In the genomic region with DNA sequence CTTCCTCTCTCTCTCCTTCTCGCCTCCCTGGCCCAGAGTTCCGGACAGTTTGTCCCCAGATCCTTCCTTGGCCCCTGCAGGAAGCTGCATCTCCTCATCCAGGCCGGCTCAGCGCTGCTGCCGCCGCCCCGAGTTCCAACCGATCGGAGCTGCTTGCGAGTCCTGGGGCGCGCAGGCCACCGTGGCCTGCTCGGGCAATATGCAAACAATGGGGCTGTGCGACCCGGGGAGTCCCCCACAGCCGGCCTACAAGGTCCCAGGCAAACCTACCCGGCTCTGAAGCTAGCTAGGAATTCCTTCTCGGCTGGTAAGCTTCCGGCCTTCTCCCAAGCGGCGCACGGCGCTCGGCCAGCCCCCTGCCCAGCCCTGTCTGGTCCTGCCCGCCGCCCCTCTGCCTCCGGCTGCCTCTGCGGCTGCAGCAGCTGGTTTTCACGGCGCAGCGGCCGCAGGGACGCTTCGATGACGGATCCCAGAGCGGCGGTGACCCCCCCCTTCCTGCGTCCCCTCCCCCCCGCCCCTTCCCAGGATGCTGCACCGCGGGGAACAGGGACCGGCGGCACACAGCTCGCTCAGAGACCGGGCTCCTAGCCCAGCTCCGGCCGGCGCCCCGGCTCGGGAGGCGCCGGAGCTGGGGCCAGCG, we compare ENCODE assay signal across 8 cellular contexts. TPM values are rescaled to one million over a fixed set of nuclear protein-coding genes. Genes with fewer than 3 reads are reported as not detected.
DNase-seq lines count a peak whose midpoint lies in the region; ATAC-seq, FAIRE-seq and TF ChIP-seq lines count a peak whose summit lies in the region.

No MANE protein-coding gene starts in this region.

- no peak overlapping the region; the same call in 1 of the 2 replicates for H2AFZ ChIP-seq in OCI-LY7 (ENCODE audit: low read length)
- no peak overlapping the region for H2AFZ ChIP-seq in mammary epithelial cell (ENCODE audit: low read depth, low read length)

- H4K20me1 ChIP-seq in OCI-LY7 (ENCODE audit: insufficient read depth, low read length), result no peaks in the 10 kb centered on the region
- no peaks in the 10 kb centered on the region for H4K20me1 ChIP-seq in mammary epithelial cell (ENCODE audit: insufficient read depth, low read length)

- peak overlapping the region; percentile 80 for H3K4me2 ChIP-seq in OCI-LY7 (ENCODE audit: low read length)
- peak overlapping the region; percentile 75 for H3K4me2 ChIP-seq in mammary epithelial cell (ENCODE audit: insufficient read depth, low read depth, low read length)

- ATAC-seq in CD4-positive, CD25-positive, alpha-beta regulatory T cell (ENCODE audit: low read depth in 2 of 2), result no peak
- ATAC-seq in GM21576 (IDR thresholded peaks at IDR 0.05; ENCODE audit: unreplicated experiment) (peak; percentile 24), HG02678 (IDR thresholded peaks at IDR 0.05; ENCODE audit: unreplicated experiment) (no peak)
- peak; percentile 22 for ATAC-seq in stimulated activated naive CD8-positive, alpha-beta T cell treated with anti-CD3 and anti-CD28 coated beads, Interleukin-15, amount 100 ng/mL, for 72 hours

- H3K79me2 ChIP-seq in OCI-LY7 (ENCODE audit: insufficient read depth, low read depth, low read length) (peaks cover 7% of the 10 kb centered on the region; the same call in 1 of the 2 replicates), mammary epithelial cell (ENCODE audit: insufficient read depth, low read length) (peaks cover 20% of the 10 kb centered on the region)

- intact Hi-C loops in OCI-LY7 (cut with micrococcal nuclease; ENCODE audit: unreplicated experiment), result loop anchor here (5.0 kb wide), 2 partner anchors 59 to 254 kb away; no protein-coding TSS in a partner anchor
- intact Hi-C loops in mammary epithelial cell (cut with micrococcal nuclease), result loop anchor here (1.0 to 10.0 kb wide), 3 partner anchors 39 to 821 kb away; no protein-coding TSS in a partner anchor
- intact Hi-C loops in kidney (cut with DNase I), result no loop called here

- peaks cover 21% of the 10 kb centered on the region for H3K27me3 Mint-ChIP-seq in CD4-positive, CD25-positive, alpha-beta regulatory T cell
- no peaks in the 10 kb centered on the region for H3K27me3 Mint-ChIP-seq in stimulated activated naive CD8-positive, alpha-beta T cell treated with anti-CD3 and anti-CD28 coated beads, Interleukin-15, amount 100 ng/mL, for 72 hours

- peaks cover 0 to 7% (median 0%) of the 10 kb centered on the region in 7 donors for H3K9me3 Mint-ChIP-seq in CD4-positive, CD25-positive, alpha-beta regulatory T cell
- H3K9me3 Mint-ChIP-seq in stimulated activated naive CD8-positive, alpha-beta T cell treated with anti-CD3 and anti-CD28 coated beads, Interleukin-15, amount 100 ng/mL, for 72 hours, result no peaks in the 10 kb centered on the region

- H3K9ac ChIP-seq in mammary epithelial cell (ENCODE audit: insufficient read depth, low read length) (peak overlapping the region; percentile 87), kidney (ENCODE audit: low read length in 2 of 2) (peak overlapping the region; percentile 85 to 93)

- POLR2A ChIA-PET in OCI-LY7 (lab: Charles Lee), result interaction anchor here (0.6 to 9.1 kb wide), 11 partner anchors 9 to 266 kb away, joined by 3 to 121 read pairs (median 3); a partner anchor contains a TSS

- peaks cover 29% of the 10 kb centered on the region for H3K36me3 ChIP-seq in CD4-positive, CD25-positive, alpha-beta regulatory T cell (ENCODE audit: control insufficient read depth, insufficient read depth, low read length)
- H3K36me3 ChIP-seq in OCI-LY7 (ENCODE audit: insufficient read depth, low read length) (peaks cover 26% of the 10 kb centered on the region), mammary epithelial cell (ENCODE audit: insufficient read depth, low read length) (peaks cover 5% of the 10 kb centered on the region), kidney (ENCODE audit: control insufficient read depth in 1 of 2, insufficient read depth in 2 of 2, low read length in 2 of 2) (peaks cover 12 to 19% of the 10 kb centered on the region in 2 donors)

- 35% methylated on average over 16 of the region's 54 CpGs for WGBS in mammary epithelial cell (ENCODE audit: low coverage, missing lambda C conversion rate)

- H3K27me3 ChIP-seq in CD4-positive, CD25-positive, alpha-beta regulatory T cell (ENCODE audit: control insufficient read depth, insufficient read depth, low read length), result no peaks in the 10 kb centered on the region
- no peaks in the 10 kb centered on the region for H3K27me3 ChIP-seq in mammary epithelial cell (ENCODE audit: insufficient read depth, low read length)

- no peak for FAIRE-seq in kidney (lab: Jason Lieb, UNC)

- H3K27ac Mint-ChIP-seq in CD4-positive, CD25-positive, alpha-beta regulatory T cell, result peak overlapping the region; percentile 89 to 100 (median 98)
- H3K27ac Mint-ChIP-seq in stimulated activated naive CD8-positive, alpha-beta T cell treated with anti-CD3 and anti-CD28 coated beads, Interleukin-15, amount 100 ng/mL, for 72 hours, result peak overlapping the region; percentile 98 to 99

- dilution Hi-C loops in mammary epithelial cell (cut with HindIII; ENCODE audit: low sequenced_read_pairs), result no loop called here

- no peaks in the 10 kb centered on the region for H3K9me3 ChIP-seq in CD4-positive, CD25-positive, alpha-beta regulatory T cell (ENCODE audit: control insufficient read depth in 2 of 2, low read length in 2 of 2)
- H3K9me3 ChIP-seq in OCI-LY7 (ENCODE audit: low read length) (no peaks in the 10 kb centered on the region), mammary epithelial cell (replicated peaks; ENCODE audit: insufficient read depth, low read length) (no peaks in the 10 kb centered on the region), kidney (ENCODE audit: control insufficient read depth in 1 of 2, low read length in 2 of 2) (no peaks in the 10 kb centered on the region)

- no peak for TF ChIP-seq CTCF in OCI-LY7 (conservative IDR thresholded peaks at IDR 0.05; ENCODE audit: low read length)
- no peak for TF ChIP-seq CTCF in mammary epithelial cell (conservative IDR thresholded peaks at IDR 0.05 in 1 of 2, IDR thresholded peaks at IDR 0.05 in 1 of 2; ENCODE audit: extremely low read depth in 1 of 2, insufficient read depth in 1 of 2, low read depth in 1 of 2, low read length in 2 of 2)
- no peak for TF ChIP-seq CTCF in kidney (IDR thresholded peaks at IDR 0.05; ENCODE audit: borderline replicate concordance, extremely low read depth, insufficient read depth)

- DNase-seq in CD4-positive, CD25-positive, alpha-beta regulatory T cell, result peak; percentile 12 to 37 (median 27)
- DNase-seq in OCI-LY7 (ENCODE audit: low spot score), result peak; percentile 24
- peak; percentile 19 for DNase-seq in mammary epithelial cell
- DNase-seq in kidney, result peak; percentile 82
- DNase-seq in stimulated activated naive CD8-positive, alpha-beta T cell treated with anti-CD3 and anti-CD28 coated beads, Interleukin-15, amount 100 ng/mL, for 72 hours, result peak in 1 of 2 donors; percentile 37
- no peak for DNase-seq in HuH-7.5 (ENCODE audit: low spot score)

- CTCF ChIA-PET in OCI-LY7 (lab: Charles Lee; ENCODE audit: unreplicated experiment) (interaction anchor here (2.6 to 3.0 kb wide), 2 partner anchors 39 to 43 kb away, joined by 10 to 19 read pairs; no protein-coding TSS in a partner anchor), mammary epithelial cell (lab: Charles Lee; ENCODE audit: low non-redundant PET) (interaction anchor here (0.5 to 1.2 kb wide), 5 partner anchors 16 to 60 kb away, joined by 3 to 12 read pairs (median 4); a partner anchor contains a TSS)

- H3K4me1 ChIP-seq in CD4-positive, CD25-positive, alpha-beta regulatory T cell (ENCODE audit: control insufficient read depth, insufficient read depth, low read length, poor library complexity, severe bottlenecking), result peaks cover 54% of the 10 kb centered on the region
- H3K4me1 ChIP-seq in OCI-LY7 (ENCODE audit: insufficient read depth, low read length, poor library complexity, severe bottlenecking) (peaks cover 54% of the 10 kb centered on the region), mammary epithelial cell (ENCODE audit: insufficient read depth, low read length) (peaks cover 18% of the 10 kb centered on the region), kidney (ENCODE audit: control insufficient read depth in 1 of 2, insufficient read depth in 1 of 2, low read depth in 1 of 2, low read length in 2 of 2) (peaks cover 15 to 19% of the 10 kb centered on the region in 2 donors)

- in situ Hi-C loops in mammary epithelial cell (cut with MboI; ENCODE audit: low sequenced_read_pairs in 2 of 2), result loop anchor here in 1 of 2 donors (5.0 kb wide), 1 partner anchor 39 kb away; no protein-coding TSS in a partner anchor

- peaks cover 19 to 56% (median 38%) of the 10 kb centered on the region in 4 donors for H3K4me1 Mint-ChIP-seq in CD4-positive, CD25-positive, alpha-beta regulatory T cell
- H3K4me1 Mint-ChIP-seq in stimulated activated naive CD8-positive, alpha-beta T cell treated with anti-CD3 and anti-CD28 coated beads, Interleukin-15, amount 100 ng/mL, for 72 hours, result peaks cover 71% of the 10 kb centered on the region

- H3K36me3 Mint-ChIP-seq in CD4-positive, CD25-positive, alpha-beta regulatory T cell, result peaks cover 30% of the 10 kb centered on the region

- peak overlapping the region; percentile 97 for H3K27ac ChIP-seq in CD4-positive, CD25-positive, alpha-beta regulatory T cell (ENCODE audit: insufficient read depth, low read length, poor library complexity, severe bottlenecking)
- peak overlapping the region; percentile 85 for H3K27ac ChIP-seq in OCI-LY7 (ENCODE audit: low read depth, low read length, poor library complexity, severe bottlenecking)
- H3K27ac ChIP-seq in mammary epithelial cell (ENCODE audit: insufficient read depth, low read depth, low read length), result peak overlapping the region; percentile 85
- H3K27ac ChIP-seq in kidney (ENCODE audit: low read depth in 2 of 2, low read length in 2 of 2), result peak overlapping the region; percentile 94 to 96

- no peaks in the 10 kb centered on the region for H3K9me2 ChIP-seq in OCI-LY7 (ENCODE audit: insufficient read depth, low read length)

- BruUV-seq in OCI-LY7 (replicated peaks; lab: Mats Ljungman, UMichigan) (no TSS peak), mammary epithelial cell (replicated peaks; lab: Mats Ljungman, UMichigan) (no TSS peak)

- H3K4me3 ChIP-seq in CD4-positive, CD25-positive, alpha-beta regulatory T cell (ENCODE audit: low read depth, low read length), result peak overlapping the region; percentile 98
- H3K4me3 ChIP-seq in OCI-LY7 (ENCODE audit: low read depth, low read length, poor library complexity, severe bottlenecking) (peak overlapping the region; percentile 91), mammary epithelial cell (replicated peaks in 1 of 3; ENCODE audit: insufficient read depth in 1 of 3, low read depth in 2 of 3, low read length in 3 of 3) (peak overlapping the region; percentile 47 to 68 (median 65)), kidney (ENCODE audit: low read length in 2 of 2) (peak overlapping the region; percentile 89 to 97)

- H3K4me3 Mint-ChIP-seq in CD4-positive, CD25-positive, alpha-beta regulatory T cell, result peak overlapping the region; percentile 95 to 99 (median 96)
- H3K4me3 Mint-ChIP-seq in stimulated activated naive CD8-positive, alpha-beta T cell treated with anti-CD3 and anti-CD28 coated beads, Interleukin-15, amount 100 ng/mL, for 72 hours, result peak overlapping the region; percentile 95

RNA-seq across cellular contexts. Expression of a gene that starts 59.4 kb away (rescaled TPM):
- 2,718 TPM for total RNA-seq in CD4-positive, CD25-positive, alpha-beta regulatory T cell
- 1,000 to 10,000 TPM in 2 of 4 donors, 100 to 1,000 TPM in 2; 624 to 1,092 (median 913) TPM for polyA plus RNA-seq in CD4-positive, CD25-positive, alpha-beta regulatory T cell
- 28.3 and 35.6 TPM in 2 replicates for total RNA-seq in OCI-LY7 (2014; rRNA removed; shearing (Covaris generic))
- total RNA-seq in OCI-LY7 (2022), result 28.4 and 29.3 TPM in 2 replicates
- 10 to 100 TPM; 53.9 to 83.7 TPM for total RNA-seq in mammary epithelial cell
- polyA plus RNA-seq in mammary epithelial cell, result 50.7 TPM
- 29.4 TPM for polyA minus RNA-seq in mammary epithelial cell
- total RNA-seq in kidney, result 320 TPM
- 160 TPM for polyA plus RNA-seq in kidney (ENCODE audit: insufficient read depth, low read depth, low replicate concordance)

Comparison
In these comparisons a context has a peak if more than half of its experiments do, and no peak if none do; other contexts are left out.
1. ATAC-seq: peak in GM21576 (single experiment) and stimulated activated naive CD8-positive, alpha-beta T cell treated with anti-CD3 and anti-CD28 coated beads, Interleukin-15, amount 100 ng/mL, for 72 hours (single experiment); none in CD4-positive, CD25-positive, alpha-beta regulatory T cell (0 of 2) and HG02678 (single experiment).
2. Peak in every context shown above with its lines, with median percentiles within 50 percentile points of each other: H3K27ac ChIP-seq and H3K4me3 ChIP-seq.